In the genomic region with DNA sequence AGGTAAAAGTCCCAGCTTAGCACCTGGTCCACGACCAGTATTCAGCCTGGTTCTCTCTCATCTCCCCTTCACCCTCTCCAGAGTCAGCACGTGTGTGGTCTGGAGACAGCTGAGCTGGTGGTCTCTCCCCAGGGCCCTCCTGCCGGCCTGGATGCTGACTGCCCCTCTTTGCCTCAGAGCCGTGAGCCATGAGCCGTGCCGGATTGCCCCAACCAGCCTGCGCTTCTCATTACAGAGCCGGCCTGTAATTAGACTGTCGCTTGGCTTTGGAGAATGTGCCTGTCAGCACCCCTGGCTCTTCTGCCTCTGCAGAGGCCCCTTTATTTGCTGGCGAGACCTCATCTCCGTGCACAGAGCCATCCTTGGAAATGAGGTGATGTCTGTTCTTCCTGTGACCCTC, we compare ENCODE assay signal across 1 cellular context.
TF ChIP-seq lines count a peak whose summit lies in the region.

No MANE protein-coding gene starts in this region.

TF ChIP-seq in GM12878, 131 proteins besides CTCF, POLR2A, EP300 and RAD21 (continued from another document):
- TF ChIP-seq, protein P1, sequence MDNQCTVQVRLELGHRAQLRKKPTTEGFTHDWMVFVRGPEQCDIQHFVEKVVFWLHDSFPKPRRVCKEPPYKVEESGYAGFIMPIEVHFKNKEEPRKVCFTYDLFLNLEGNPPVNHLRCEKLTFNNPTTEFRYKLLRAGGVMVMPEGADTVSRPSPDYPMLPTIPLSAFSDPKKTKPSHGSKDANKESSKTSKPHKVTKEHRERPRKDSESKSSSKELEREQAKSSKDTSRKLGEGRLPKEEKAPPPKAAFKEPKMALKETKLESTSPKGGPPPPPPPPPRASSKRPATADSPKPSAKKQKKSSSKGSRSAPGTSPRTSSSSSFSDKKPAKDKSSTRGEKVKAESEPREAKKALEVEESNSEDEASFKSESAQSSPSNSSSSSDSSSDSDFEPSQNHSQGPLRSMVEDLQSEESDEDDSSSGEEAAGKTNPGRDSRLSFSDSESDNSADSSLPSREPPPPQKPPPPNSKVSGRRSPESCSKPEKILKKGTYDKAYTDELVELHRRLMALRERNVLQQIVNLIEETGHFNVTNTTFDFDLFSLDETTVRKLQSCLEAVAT (IDR thresholded peaks at IDR 0.05), result no peak
